Comparison of ENCODE assay signal across 9 cellular contexts in genomic region chr2:72859831-72860262, GRCh38. TPM values are rescaled to one million over a fixed set of nuclear protein-coding genes. Genes with fewer than 3 reads are reported as not detected.
DNase-seq lines count a peak whose midpoint lies in the region; TF ChIP-seq lines count a peak whose summit lies in the region.
"Had no signal": no experiment of that assay in that cellular context is flagged by ENCODE, and none has a peak within 500 bp of the region (broad histone marks: within the 10 kb centered on the region; RNA-seq: fewer than 3 reads in every experiment).

No MANE protein-coding gene starts in this region.

- H3K36me3 ChIP-seq in Karpas-422 (ENCODE audit: insufficient read depth, low read length) = no peaks in the 10 kb centered on the region
- H3K36me3 ChIP-seq in SJCRH30 = no peaks in the 10 kb centered on the region

- no peaks in the 10 kb centered on the region for H3K9me2 ChIP-seq in Karpas-422 (replicated peaks; ENCODE audit: insufficient read depth, low read length)

- peaks cover 3% of the 10 kb centered on the region for H3K27me3 Mint-ChIP-seq in glutamatergic neuron (ENCODE audit: unreplicated experiment)

- no peaks in the 10 kb centered on the region for H3K36me3 Mint-ChIP-seq in glutamatergic neuron (ENCODE audit: unreplicated experiment)

- H4K20me1 ChIP-seq in Karpas-422 (ENCODE audit: insufficient read depth, low read depth, low read length) = no peaks in the 10 kb centered on the region

- H3K79me2 ChIP-seq in Karpas-422 (ENCODE audit: low read length) = no peaks in the 10 kb centered on the region

- H3K27me3 ChIP-seq in Karpas-422 (ENCODE audit: low read length) (no peaks in the 10 kb centered on the region), SJCRH30 (no peaks in the 10 kb centered on the region)

- H3K4me1 ChIP-seq in Karpas-422 (ENCODE audit: low read length) (peaks cover 5% of the 10 kb centered on the region; the same call in 1 of the 2 replicates), SJCRH30 (no peaks in the 10 kb centered on the region)

- DNase-seq in COR-L47 (lab: John Stamatoyannopoulos, UW) = peak; percentile 81
- peak; percentile 61 for DNase-seq in GM20000 (ENCODE audit: low spot score)
- peak; percentile 87 for DNase-seq in Karpas-422
- DNase-seq in SJCRH30 = peak; percentile 54 to 80
- DNase-seq in activated naive CD4-positive, alpha-beta T cell treated with Interleukin-2 at 50 U/mL for 16 hours = peak; percentile 57
- peak; percentile 54 for DNase-seq in glutamatergic neuron
- DNase-seq in renal cortical epithelial cell (ENCODE audit: low read depth) = peak; percentile 67
- no peak for DNase-seq in cortex of kidney (lab: John Stamatoyannopoulos, UW)

- H3K4me1 Mint-ChIP-seq in glutamatergic neuron (ENCODE audit: low read depth, unreplicated experiment) = no peaks in the 10 kb centered on the region

- H3K9me3 Mint-ChIP-seq in glutamatergic neuron (ENCODE audit: unreplicated experiment) = no peaks in the 10 kb centered on the region

- TF ChIP-seq CTCF in GM20000 (IDR thresholded peaks at IDR 0.05; ENCODE audit: extremely low read depth, missing control alignments) (peak; percentile 54), glutamatergic neuron (IDR thresholded peaks at IDR 0.05; ENCODE audit: partially characterized antibody, unreplicated experiment) (peak; percentile 70)

- H3K4me2 ChIP-seq in Karpas-422 (ENCODE audit: low read depth, low read length, poor library complexity, severe bottlenecking) = no peak overlapping the region

- H3K4me3 ChIP-seq in Karpas-422 (ENCODE audit: low read length) = no peak overlapping the region
- H3K4me3 ChIP-seq in SJCRH30 = no peak overlapping the region

- H3K27ac ChIP-seq in Karpas-422 (ENCODE audit: low read length) (no peak overlapping the region), SJCRH30 (no peak overlapping the region)

- no peak overlapping the region for H3K27ac Mint-ChIP-seq in glutamatergic neuron (ENCODE audit: unreplicated experiment)

- H3K9me3 ChIP-seq in Karpas-422 (ENCODE audit: low read length) = no peaks in the 10 kb centered on the region
- H3K9me3 ChIP-seq in SJCRH30 (replicated peaks) = no peaks in the 10 kb centered on the region

- H3K9ac ChIP-seq in Karpas-422 (ENCODE audit: low read length) = no peak overlapping the region

- H2AFZ ChIP-seq in Karpas-422 (ENCODE audit: low read length) = no peak overlapping the region

- no peak overlapping the region for H3K4me3 Mint-ChIP-seq in glutamatergic neuron (ENCODE audit: unreplicated experiment)

RNA-seq across cellular contexts. Expression of gene SPR, which starts 27.4 kb away (rescaled TPM):
- total RNA-seq in Karpas-422 (2014; rRNA removed; shearing (Covaris generic); ENCODE audit: low replicate concordance) = 1.6 TPM in 1 of 2 replicates, not detected in the other
- 34.3 and 37.3 TPM in 2 replicates for total RNA-seq in SJCRH30 (2014; rRNA removed; shearing (Covaris generic))
- total RNA-seq in glutamatergic neuron (ENCODE audit: unreplicated experiment) (1.7 TPM), renal cortical epithelial cell (51.7 and 62.2 TPM in 2 replicates)

RNA-seq across cellular contexts. Expression of gene EXOC6B, which starts 34.0 kb away (rescaled TPM):
- not detected in 2 replicates for total RNA-seq in Karpas-422 (2014; rRNA removed; shearing (Covaris generic); ENCODE audit: low replicate concordance)
- total RNA-seq in SJCRH30 (2014; rRNA removed; shearing (Covaris generic)) = 24.2 and 24.8 TPM in 2 replicates
- total RNA-seq in glutamatergic neuron (ENCODE audit: unreplicated experiment) (34.5 TPM), renal cortical epithelial cell (18.4 and 56.0 TPM in 2 replicates)

RNA-seq across cellular contexts. Expression of gene EMX1, which starts 57.5 kb away (rescaled TPM):
- total RNA-seq in Karpas-422 (2014; rRNA removed; shearing (Covaris generic); ENCODE audit: low replicate concordance) = not detected in 2 replicates
- total RNA-seq in SJCRH30 (2014; rRNA removed; shearing (Covaris generic)) = not detected in 2 replicates
- total RNA-seq in glutamatergic neuron (ENCODE audit: unreplicated experiment) (0.54 TPM), renal cortical epithelial cell (0.35 and 5.3 TPM in 2 replicates)
- total RNA-seq: T-helper 2 cell treated with Interferon-gamma antibody and Interleukin-4, amounts not matched to agents 100 ng/mL and 5 ng/mL, for 36 hours had no signal

Comparison
In these comparisons a context has a peak if more than half of its experiments do, and no peak if none do; other contexts are left out.
1. RNA of gene SPR, which starts 27.4 kb away (total RNA-seq): 51.7 to 62.2 TPM in renal cortical epithelial cell and 34.3 to 37.3 TPM in SJCRH30; 1.7 TPM in glutamatergic neuron (single experiment) and 1.6 TPM in Karpas-422; every median in the first group is over 10 times any median in the second.
2. RNA of gene EXOC6B, which starts 34.0 kb away (total RNA-seq): 18.4 to 56.0 TPM in renal cortical epithelial cell, 34.5 TPM in glutamatergic neuron (single experiment) and 24.2 to 24.8 TPM in SJCRH30; not detected in Karpas-422; every median in the first group is over 10 times any median in the second.